In genomic region chr5:154683101-154683757, GRCh38 we compare ENCODE assay signal across 8 cellular contexts.
A peak's percentile ranks its signal among the peaks of the same experiment; 100 is the strongest.
DNase-seq lines count a peak whose midpoint lies in the region; ATAC-seq, FAIRE-seq and TF ChIP-seq lines count a peak whose summit lies in the region.

No MANE protein-coding gene starts in this region.

- H3K4me1 ChIP-seq in CD8-positive, alpha-beta memory T cell (ENCODE audit: insufficient read depth, low read length): peaks cover 6% of the 10 kb centered on the region
- H3K4me1 ChIP-seq in muscle layer of duodenum (ENCODE audit: control insufficient read depth in 1 of 2, insufficient read depth in 2 of 2, low read length in 2 of 2): peaks cover 7 to 10% of the 10 kb centered on the region in 2 donors

- H3K9me3 ChIP-seq in CD8-positive, alpha-beta memory T cell (ENCODE audit: low read length): no peaks in the 10 kb centered on the region
- H3K9me3 ChIP-seq in muscle layer of duodenum (ENCODE audit: control insufficient read depth in 1 of 2, low read length in 2 of 2): no peaks in the 10 kb centered on the region

- no peak for FAIRE-seq in HTR-8/SVneo (lab: Jason Lieb, UNC)

- intact Hi-C loops in head of caudate nucleus (cut with DNase I): loop anchor here (2.0 kb wide), 1 partner anchor 72 kb away; the partner anchor contains the start of gene LARP1

- CTCF ChIA-PET in CD8-positive, alpha-beta memory T cell (lab: Charles Lee): interaction anchor here (1.0 to 1.6 kb wide), 3 partner anchors 8 to 36 kb away, joined by 3 to 5 read pairs (median 3); no protein-coding TSS in a partner anchor
- CTCF ChIA-PET in GM10248 (lab: Yijun Ruan, JAX): interaction anchor here (0.7 kb wide), 1 partner anchor 11 kb away, joined by 3 read pairs; no protein-coding TSS in a partner anchor

- peaks cover 5 to 15% (median 7%) of the 10 kb centered on the region in 3 donors for H3K4me1 Mint-ChIP-seq in CD8-positive, alpha-beta memory T cell
- peaks cover 12% of the 10 kb centered on the region for H3K4me1 Mint-ChIP-seq in chondrocyte (ENCODE audit: low read depth)

- DNase-seq in CD8-positive, alpha-beta memory T cell: no peak
- DNase-seq in HTR-8/SVneo (ENCODE audit: insufficient read length, low spot score): peak; percentile 23
- DNase-seq in chondrocyte (ENCODE audit: low spot score): no peak
- no peak for DNase-seq in GM10248 (ENCODE audit: extremely low spot score)
- DNase-seq in head of caudate nucleus: no peak
- DNase-seq in NCI-H1930 (lab: John Stamatoyannopoulos, UW): no peak

- peak overlapping the region; percentile 55 for H3K4me3 ChIP-seq in CD8-positive, alpha-beta memory T cell (ENCODE audit: low read length)
- H3K4me3 ChIP-seq in muscle layer of duodenum (ENCODE audit: low read depth in 1 of 2, low read length in 2 of 2): peak overlapping the region; percentile 60 to 64

- TF ChIP-seq CTCF in chondrocyte (IDR thresholded peaks at IDR 0.05): no peak
- no peak for TF ChIP-seq CTCF in GM10248 (IDR thresholded peaks at IDR 0.05; ENCODE audit: control extremely low read depth, extremely low read depth, low read depth, missing control alignments)

- peak overlapping the region; percentile 53 to 83 (median 70) for H3K4me3 Mint-ChIP-seq in CD8-positive, alpha-beta memory T cell
- peak overlapping the region; percentile 71 for H3K4me3 Mint-ChIP-seq in chondrocyte (ENCODE audit: unreplicated experiment)

- no peaks in the 10 kb centered on the region for H3K9me3 Mint-ChIP-seq in CD8-positive, alpha-beta memory T cell
- H3K9me3 Mint-ChIP-seq in chondrocyte (ENCODE audit: low read depth): peaks cover 9% of the 10 kb centered on the region

- peak; percentile 43 for ATAC-seq in GM21423 (IDR thresholded peaks at IDR 0.05; ENCODE audit: unreplicated experiment)

- peak overlapping the region; percentile 57 for H3K27ac ChIP-seq in CD8-positive, alpha-beta memory T cell (ENCODE audit: low read depth, low read length)
- H3K27ac ChIP-seq in muscle layer of duodenum (ENCODE audit: low read length): peak overlapping the region; percentile 64

- peaks cover 5 to 6% of the 10 kb centered on the region in 2 donors for H3K27me3 Mint-ChIP-seq in CD8-positive, alpha-beta memory T cell
- H3K27me3 Mint-ChIP-seq in chondrocyte (ENCODE audit: low read depth): no peaks in the 10 kb centered on the region

- no peaks in the 10 kb centered on the region for H3K27me3 ChIP-seq in CD8-positive, alpha-beta memory T cell (ENCODE audit: insufficient read depth, low read length, poor library complexity, severe bottlenecking)
- H3K27me3 ChIP-seq in muscle layer of duodenum (ENCODE audit: low read depth, low read length): no peaks in the 10 kb centered on the region

- POLR2A ChIA-PET in CD8-positive, alpha-beta memory T cell (lab: Charles Lee): no interaction called here
- POLR2A ChIA-PET in GM10248 (lab: Yijun Ruan, JAX): interaction anchor here (0.6 kb wide), 1 partner anchor 13 kb away, joined by 5 read pairs; no protein-coding TSS in a partner anchor

- no peaks in the 10 kb centered on the region for H3K36me3 Mint-ChIP-seq in CD8-positive, alpha-beta memory T cell
- peaks cover 6% of the 10 kb centered on the region for H3K36me3 Mint-ChIP-seq in chondrocyte (ENCODE audit: low read depth)

- no peaks in the 10 kb centered on the region for H3K36me3 ChIP-seq in CD8-positive, alpha-beta memory T cell (ENCODE audit: insufficient read depth, low read length)
- no peaks in the 10 kb centered on the region for H3K36me3 ChIP-seq in muscle layer of duodenum (ENCODE audit: control insufficient read depth in 1 of 2, insufficient read depth in 2 of 2, low read length in 2 of 2)

- H3K27ac Mint-ChIP-seq in CD8-positive, alpha-beta memory T cell: peak overlapping the region in 4 of 8 donors; percentile 13 to 85 (median 74)
- peak overlapping the region; percentile 74 for H3K27ac Mint-ChIP-seq in chondrocyte (ENCODE audit: unreplicated experiment)
